In genomic region chr17:59361916-59362810, GRCh38 we compare ENCODE assay signal across 8 cellular contexts. TPM values are rescaled to one million over a fixed set of nuclear protein-coding genes. Genes with fewer than 3 reads are reported as not detected.
A peak's percentile ranks its signal among the peaks of the same experiment; 100 is the strongest.
DNase-seq lines count a peak whose midpoint lies in the region; ATAC-seq and TF ChIP-seq lines count a peak whose summit lies in the region.

No MANE protein-coding gene starts in this region.

- H3K4me3 ChIP-seq in AG04450 (ENCODE audit: low read depth, low read length), result peak overlapping the region; percentile 27
- no peak overlapping the region for H3K4me3 ChIP-seq in neuronal stem cell (ENCODE audit: low read length in 2 of 2)

- no peak overlapping the region for H2AFZ ChIP-seq in neuronal stem cell (ENCODE audit: low read length)

- no peaks in the 10 kb centered on the region for H3K79me1 ChIP-seq in neuronal stem cell (ENCODE audit: low read depth, low read length)

- no peak overlapping the region for H3K4ac ChIP-seq in neuronal stem cell (ENCODE audit: low read length)

- no peak overlapping the region for H3K23ac ChIP-seq in neuronal stem cell (ENCODE audit: low read depth, low read length, poor library complexity)

- TF ChIP-seq CTCF in AG04450 (IDR thresholded peaks at IDR 0.05; ENCODE audit: low read depth, low read length) (no peak), foreskin keratinocyte (conservative IDR thresholded peaks at IDR 0.05) (no peak)

- peak overlapping the region; percentile 72 for H3K4me3 Mint-ChIP-seq in activated T-helper 2 cell treated with anti-CD3 and anti-CD28 coated beads, Interferon-gamma antibody, Interleukin-2, Interleukin-4, amounts not matched to agents 10 μg/mL and 5 μg/mL and 100 μg/mL, durations not matched to agents 14 hours and 24 hours and 36 hours (ENCODE audit: low read depth)

- WGBS in neuronal stem cell (ENCODE audit: extremely low coverage in 2 of 2, insufficient read length in 2 of 2, insufficient replicate concordance in 1 of 2), 2 donors, result no CpG with 5 or more reads among the region's 7 CpGs

- H2BK12ac ChIP-seq in neuronal stem cell (ENCODE audit: low read length), result no peak overlapping the region

- H3K36me3 ChIP-seq in neuronal stem cell (replicated peaks in 1 of 2; ENCODE audit: control insufficient read depth in 2 of 2, insufficient read depth in 2 of 2, low read length in 2 of 2), result no peaks in the 10 kb centered on the region

- DNase-seq in AG04450 (ENCODE audit: low read depth, low spot score), result peak; percentile 68
- DNase-seq in Kasumi-1 (lab: John Stamatoyannopoulos, UW), result peak; percentile 26 to 43
- peak; percentile 49 for DNase-seq in activated T-helper 2 cell treated with anti-CD3 and anti-CD28 coated beads, Interferon-gamma antibody, Interleukin-2, Interleukin-4, amounts not matched to agents 10 μg/mL and 5 μg/mL and 100 μg/mL, durations not matched to agents 14 hours and 24 hours and 36 hours (ENCODE audit: low spot score)
- peak; percentile 38 to 56 for DNase-seq in foreskin keratinocyte
- peak; percentile 56 for DNase-seq in stimulated activated CD4-positive, alpha-beta T cell treated with anti-CD3 and anti-CD28 coated beads, Interleukin-4, amount 100 ng/mL, for 24 hours
- no peak for DNase-seq in NK-92 treated with Interleukin-12 subunit alpha and Interleukin-12 subunit beta, amount 100 ng/mL, for 24 hours (lab: John Stamatoyannopoulos, UW)
- DNase-seq in neuronal stem cell (ENCODE audit: low spot score), result no peak

- no peak overlapping the region for H2AK5ac ChIP-seq in neuronal stem cell (ENCODE audit: low read depth, low read length)

- no peak overlapping the region for H2BK5ac ChIP-seq in neuronal stem cell (ENCODE audit: low read length)

- H3K36me3 Mint-ChIP-seq in activated T-helper 2 cell treated with anti-CD3 and anti-CD28 coated beads, Interferon-gamma antibody, Interleukin-2, Interleukin-4, amounts not matched to agents 10 μg/mL and 5 μg/mL and 100 μg/mL, durations not matched to agents 14 hours and 24 hours and 36 hours (ENCODE audit: low read depth), result peaks cover 16% of the 10 kb centered on the region

- peaks cover 65% of the 10 kb centered on the region for H3K4me1 Mint-ChIP-seq in activated T-helper 2 cell treated with anti-CD3 and anti-CD28 coated beads, Interferon-gamma antibody, Interleukin-2, Interleukin-4, amounts not matched to agents 10 μg/mL and 5 μg/mL and 100 μg/mL, durations not matched to agents 14 hours and 24 hours and 36 hours (ENCODE audit: low read depth)

- H3K27me3 Mint-ChIP-seq in activated T-helper 2 cell treated with anti-CD3 and anti-CD28 coated beads, Interferon-gamma antibody, Interleukin-2, Interleukin-4, amounts not matched to agents 10 μg/mL and 5 μg/mL and 100 μg/mL, durations not matched to agents 14 hours and 24 hours and 36 hours (ENCODE audit: low read depth), result no peaks in the 10 kb centered on the region

- peak overlapping the region; percentile 95 for H3K27ac Mint-ChIP-seq in activated T-helper 2 cell treated with anti-CD3 and anti-CD28 coated beads, Interferon-gamma antibody, Interleukin-2, Interleukin-4, amounts not matched to agents 10 μg/mL and 5 μg/mL and 100 μg/mL, durations not matched to agents 14 hours and 24 hours and 36 hours

- ATAC-seq in GM19035 (IDR thresholded peaks at IDR 0.05; ENCODE audit: unreplicated experiment) (peak; percentile 68), foreskin keratinocyte (peak; percentile 40)

- H3K9me3 ChIP-seq in AG04450 (ENCODE audit: control insufficient read depth, insufficient read depth, low read length), result no peaks in the 10 kb centered on the region
- peaks cover 0 to under 1% of the 10 kb centered on the region in 2 donors for H3K9me3 ChIP-seq in neuronal stem cell (replicated peaks in 1 of 2; ENCODE audit: control insufficient read depth in 2 of 2, insufficient read depth in 1 of 2, low read depth in 1 of 2, low read length in 2 of 2)

- peaks cover under 1% of the 10 kb centered on the region for H3K9me3 Mint-ChIP-seq in activated T-helper 2 cell treated with anti-CD3 and anti-CD28 coated beads, Interferon-gamma antibody, Interleukin-2, Interleukin-4, amounts not matched to agents 10 μg/mL and 5 μg/mL and 100 μg/mL, durations not matched to agents 14 hours and 24 hours and 36 hours

- H4K91ac ChIP-seq in neuronal stem cell (ENCODE audit: low read depth, low read length, poor library complexity), result no peak overlapping the region

- no peak overlapping the region for H3K18ac ChIP-seq in neuronal stem cell (ENCODE audit: low read length)

- H3K27me3 ChIP-seq in AG04450 (ENCODE audit: control insufficient read depth, insufficient read depth, low read length) (no peaks in the 10 kb centered on the region), foreskin keratinocyte (no peaks in the 10 kb centered on the region), neuronal stem cell (ENCODE audit: control insufficient read depth in 3 of 3, insufficient read depth in 3 of 3, low read depth in 1 of 3, low read length in 3 of 3) (no peaks in the 10 kb centered on the region)

- no peak overlapping the region for H3K14ac ChIP-seq in neuronal stem cell (ENCODE audit: low read length)

- H3K4me2 ChIP-seq in neuronal stem cell (ENCODE audit: insufficient read depth, low read length, poor library complexity, severe bottlenecking), result no peak overlapping the region

- peak overlapping the region; percentile 81 for H3K27ac ChIP-seq in AG04450 (ENCODE audit: low read depth, low read length)
- no peak overlapping the region for H3K27ac ChIP-seq in foreskin keratinocyte
- H3K27ac ChIP-seq in neuronal stem cell (replicated peaks; ENCODE audit: low read length), result no peak overlapping the region

- no peak overlapping the region for H3K9ac ChIP-seq in neuronal stem cell (ENCODE audit: low read depth, low read length, poor library complexity)

- H2BK120ac ChIP-seq in neuronal stem cell (ENCODE audit: low read depth, low read length), result no peak overlapping the region

- intact Hi-C loops in activated T-helper 2 cell treated with anti-CD3 and anti-CD28 coated beads, Interferon-gamma antibody, Interleukin-2, Interleukin-4, amounts not matched to agents 10 μg/mL and 5 μg/mL and 100 μg/mL, durations not matched to agents 14 hours and 24 hours and 36 hours (cut with micrococcal nuclease), result loop anchor here (1.0 to 10.0 kb wide), 6 partner anchors 20 to 947 kb away; partner anchors contain the start of gene RNF43

- no peak overlapping the region for H4K8ac ChIP-seq in neuronal stem cell (ENCODE audit: low read depth, low read length)

- POLR2A ChIA-PET in AG04450 (lab: Yijun Ruan, JAX), result interaction anchor here (0.5 to 1.0 kb wide), 3 partner anchors 17 to 731 kb away, joined by 3 to 8 read pairs (median 5); no protein-coding TSS in a partner anchor

- no peak overlapping the region for H2BK15ac ChIP-seq in neuronal stem cell (ENCODE audit: low read length)

- CTCF ChIA-PET in AG04450 (lab: Charles Lee), result interaction anchor here (0.7 to 1.3 kb wide), 3 partner anchors 11 to 39 kb away, joined by 3 to 6 read pairs (median 5); no protein-coding TSS in a partner anchor

- H3K4me1 ChIP-seq in foreskin keratinocyte (peaks cover 5% of the 10 kb centered on the region), neuronal stem cell (ENCODE audit: control insufficient read depth in 2 of 2, insufficient read depth in 1 of 2, low read depth in 1 of 2, low read length in 2 of 2) (peaks cover 27 to 31% of the 10 kb centered on the region in 2 donors)

RNA-seq across cellular contexts. Expression of gene YPEL2, which starts 30.7 kb away (rescaled TPM):
- polyA plus RNA-seq in AG04450 (2011; rRNA removed), result 6.0 and 7.7 TPM in 2 replicates
- polyA minus RNA-seq in AG04450 (2011; rRNA and poly(A)+ RNA removed), result 10.9 and 15.0 TPM in 2 replicates
- 5.0 and 5.3 TPM in 2 replicates for total RNA-seq in activated T-helper 2 cell treated with anti-CD3 and anti-CD28 coated beads, Interferon-gamma antibody, Interleukin-2, Interleukin-4, amounts not matched to agents 10 μg/mL and 5 μg/mL and 100 μg/mL, durations not matched to agents 14 hours and 24 hours and 36 hours
- total RNA-seq in foreskin keratinocyte, result 0.74 and 0.95 TPM in 2 replicates
- polyA plus RNA-seq in foreskin keratinocyte, result 0.22 and 0.26 TPM in 2 replicates
- polyA plus RNA-seq in neuronal stem cell (2013, experiment 1 of 2), result 9.8 TPM
- 9.6 TPM for polyA plus RNA-seq in neuronal stem cell (2013, experiment 2 of 2)

Comparison
In these comparisons a context has a peak if more than half of its experiments do, and no peak if none do; other contexts are left out.
1. DNase-seq: peak in AG04450 (single experiment), Kasumi-1 (2 of 2), activated T-helper 2 cell treated with anti-CD3 and anti-CD28 coated beads, Interferon-gamma antibody, Interleukin-2, Interleukin-4, amounts not matched to agents 10 μg/mL and 5 μg/mL and 100 μg/mL, durations not matched to agents 14 hours and 24 hours and 36 hours (single experiment), foreskin keratinocyte (2 of 2) and stimulated activated CD4-positive, alpha-beta T cell treated with anti-CD3 and anti-CD28 coated beads, Interleukin-4, amount 100 ng/mL, for 24 hours (single experiment); none in NK-92 treated with Interleukin-12 subunit alpha and Interleukin-12 subunit beta, amount 100 ng/mL, for 24 hours (single experiment) and neuronal stem cell (single experiment).